8 cellular contexts compared by ENCODE assay signal in the genomic region with DNA sequence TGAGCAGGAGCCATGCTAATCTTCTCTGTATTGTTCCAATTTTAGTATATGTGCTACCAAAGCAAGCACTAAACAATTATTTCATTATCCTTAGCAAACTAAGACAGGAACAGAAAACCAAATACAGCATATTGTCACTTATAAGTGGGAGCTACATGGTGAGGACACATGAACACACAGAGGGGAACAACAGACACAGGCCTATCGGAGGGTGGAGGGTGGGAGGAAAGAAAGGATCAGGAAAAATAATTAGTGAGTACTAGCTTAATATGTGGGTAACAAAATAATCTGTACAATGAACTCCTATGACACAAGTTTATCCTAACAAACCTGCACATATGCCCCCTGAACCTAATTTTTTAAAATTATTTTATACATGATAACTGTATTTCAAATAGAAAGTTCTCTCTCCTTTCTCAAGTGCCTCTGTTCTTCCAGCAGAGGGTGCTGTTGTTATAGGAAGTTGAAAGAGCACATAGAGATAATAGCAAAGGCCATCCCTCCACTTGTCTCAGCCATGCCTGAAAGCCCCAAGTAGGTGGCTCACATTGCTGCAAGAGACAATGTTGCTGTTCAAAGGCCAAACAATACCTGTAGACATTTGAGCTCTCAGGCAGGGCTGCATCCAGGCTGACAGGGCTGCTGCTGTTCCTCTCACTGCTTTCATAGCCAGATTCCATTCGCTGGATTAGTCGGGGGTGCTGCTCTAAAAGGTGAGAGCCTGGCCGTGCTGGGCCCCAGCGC. TPM values are rescaled to one million over a fixed set of nuclear protein-coding genes. Genes with fewer than 3 reads are reported as not detected.
DNase-seq lines count a peak whose midpoint lies in the region; ATAC-seq and TF ChIP-seq lines count a peak whose summit lies in the region.

No MANE protein-coding gene starts in this region.

- DNase-seq in Caco-2: peak; percentile 86 to 87
- peak; percentile 2 to 67 for DNase-seq in NCI-H446 (lab: John Stamatoyannopoulos, UW)
- peak; percentile 20 for DNase-seq in activated B cell treated with CpG ODN at 0.5 μM for 24 hours
- DNase-seq in left kidney (ENCODE audit: low read depth, low spot score): peak; percentile 89
- peak; percentile 3 to 33 (median 10) for DNase-seq in stimulated activated CD4-positive, alpha-beta T cell treated with anti-CD3 and anti-CD28 coated beads, TNF-alpha, amount 100 ng/mL, for 48 hours (ENCODE audit: low read depth in 3 of 3)

- H3K36me3 ChIP-seq in Caco-2 (ENCODE audit: control insufficient read depth, insufficient read depth, low read length): peaks cover 3% of the 10 kb centered on the region

- H3K4me3 ChIP-seq in Caco-2 (ENCODE audit: low read depth, low read length): no peak overlapping the region

- no TSS peak for BruUV-seq in Caco-2 (replicated peaks; lab: Mats Ljungman, UMichigan)

- H3K9me3 Mint-ChIP-seq in Caco-2 (ENCODE audit: unreplicated experiment) (no peaks in the 10 kb centered on the region), activated B cell treated with CpG ODN at 0.5 μM for 24 hours (no peaks in the 10 kb centered on the region)

- intact Hi-C loops in Caco-2 (cut with micrococcal nuclease; ENCODE audit: unreplicated experiment) (loop anchor here (1.0 to 2.0 kb wide), 5 partner anchors 57 to 1692 kb away; no protein-coding TSS in a partner anchor), activated B cell treated with CpG ODN at 0.5 μM for 24 hours (cut with micrococcal nuclease) (loop anchor here (1.0 to 5.0 kb wide), 4 partner anchors 96 to 413 kb away; no protein-coding TSS in a partner anchor)

- H3K36me3 Mint-ChIP-seq in Caco-2 (ENCODE audit: insufficient read depth, unreplicated experiment) (no peaks in the 10 kb centered on the region), activated B cell treated with CpG ODN at 0.5 μM for 24 hours (ENCODE audit: low read depth) (peaks cover 4% of the 10 kb centered on the region)

- no peak overlapping the region for H3K4me3 Mint-ChIP-seq in Caco-2 (ENCODE audit: unreplicated experiment)
- H3K4me3 Mint-ChIP-seq in activated B cell treated with CpG ODN at 0.5 μM for 24 hours: no peak overlapping the region

- H3K27ac Mint-ChIP-seq in Caco-2 (ENCODE audit: unreplicated experiment) (no peak overlapping the region), activated B cell treated with CpG ODN at 0.5 μM for 24 hours (no peak overlapping the region)

- H3K4me1 Mint-ChIP-seq in Caco-2 (ENCODE audit: low read depth, unreplicated experiment): peaks cover 8% of the 10 kb centered on the region
- H3K4me1 Mint-ChIP-seq in activated B cell treated with CpG ODN at 0.5 μM for 24 hours: no peaks in the 10 kb centered on the region

- POLR2A ChIA-PET in Caco-2 (lab: Charles Lee): interaction anchor here (0.5 to 1.0 kb wide), 4 partner anchors 33 to 200 kb away, joined by 3 to 11 read pairs (median 4); a partner anchor contains a TSS
- POLR2A ChIA-PET in activated B cell treated with CpG ODN at 0.5 μM for 24 hours (lab: Charles Lee): interaction anchor here (0.5 to 1.0 kb wide), 4 partner anchors 114 to 491 kb away, joined by 3 to 5 read pairs (median 4); no protein-coding TSS in a partner anchor

- no peaks in the 10 kb centered on the region for H3K9me3 ChIP-seq in Caco-2

- H3K4me1 ChIP-seq in Caco-2: peaks cover 3% of the 10 kb centered on the region; the same call in 1 of the 2 replicates

- ATAC-seq in HG02798 (IDR thresholded peaks at IDR 0.05; ENCODE audit: poor library complexity, unreplicated experiment): peak; percentile 53
- ATAC-seq in activated B cell treated with CpG ODN at 0.5 μM for 24 hours (ENCODE audit: low read depth): peak; percentile 86
- no peak for ATAC-seq in GM18867 (IDR thresholded peaks at IDR 0.05; ENCODE audit: unreplicated experiment)

- CTCF ChIA-PET in Caco-2 (lab: Charles Lee): interaction anchor here (0.5 to 2.6 kb wide), 27 partner anchors 12 to 1827 kb away, joined by 3 to 52 read pairs (median 4); a partner anchor contains a TSS
- CTCF ChIA-PET in activated B cell treated with CpG ODN at 0.5 μM for 24 hours (lab: Charles Lee): interaction anchor here (0.7 to 5.4 kb wide), 4 partner anchors 12 to 122 kb away, joined by 3 to 90 read pairs (median 6); a partner anchor contains a TSS

- peak overlapping the region; percentile 61 for H3K27ac ChIP-seq in cingulate gyrus (ENCODE audit: low read depth, low read length)

- H3K27me3 ChIP-seq in Caco-2 (replicated peaks; ENCODE audit: control insufficient read depth, insufficient read depth, low read length): no peaks in the 10 kb centered on the region

- TF ChIP-seq CTCF in Caco-2 (IDR thresholded peaks at IDR 0.05; ENCODE audit: insufficient read depth in 1 of 2, low read depth in 1 of 2, low read length in 1 of 2, severe bottlenecking in 1 of 2, unreplicated experiment in 1 of 2): peak; percentile 89 to 92
- TF ChIP-seq CTCF in activated B cell treated with CpG ODN at 0.5 μM for 24 hours (IDR thresholded peaks at IDR 0.05): peak; percentile 68

- H3K27me3 Mint-ChIP-seq in Caco-2 (ENCODE audit: insufficient read depth, unreplicated experiment) (no peaks in the 10 kb centered on the region), activated B cell treated with CpG ODN at 0.5 μM for 24 hours (no peaks in the 10 kb centered on the region)

RNA-seq across cellular contexts. Expression of a gene that starts 33.4 kb away (rescaled TPM):
- 41.5 and 44.5 TPM in 2 replicates for total RNA-seq in Caco-2 (2022)
- 41.4 and 43.3 TPM in 2 replicates for total RNA-seq in activated B cell treated with CpG ODN at 0.5 μM for 24 hours

Comparison
In these comparisons a context has a peak if more than half of its experiments do, and no peak if none do; other contexts are left out.
1. DNase-seq: peak in every context shown above with its lines; median percentile 89 in left kidney; 86 in Caco-2; 34 in NCI-H446; 20 in activated B cell treated with CpG ODN at 0.5 μM for 24 hours; 10 in stimulated activated CD4-positive, alpha-beta T cell treated with anti-CD3 and anti-CD28 coated beads, TNF-alpha, amount 100 ng/mL, for 48 hours.